ENCODE assay signal across 16 cellular contexts in genomic region chr1:200963076-200963475, GRCh38.
"Had no signal": no experiment of that assay in that cellular context is flagged by ENCODE, and none has a peak within 500 bp of the region (broad histone marks: within the 10 kb centered on the region; RNA-seq: fewer than 3 reads in every experiment).

No MANE protein-coding gene starts in this region.

- H2AFZ ChIP-seq: hepatocyte had no signal

- ATAC-seq: activated CD8-positive, alpha-beta T cell treated with anti-CD3 and anti-CD28 coated beads, Interleukin-2, amount 10 ng/mL, durations not matched to agents 7 days and 5 days; stimulated activated effector memory CD8-positive, alpha-beta T cell treated with anti-CD3 and anti-CD28 coated beads, Interleukin-12 subunit alpha, Interleukin-12 subunit beta, amount 100 ng/mL, for 72 hours had no signal

- H3K27ac ChIP-seq: esophagus muscularis mucosa, hepatocyte, thyroid gland had no signal

- H3K4me3 Mint-ChIP-seq: activated CD4-positive, alpha-beta T cell treated with anti-CD3 and anti-CD28 coated beads, Interleukin-2, amount 10 ng/mL, durations not matched to agents 24 days and 14 days; activated CD8-positive, alpha-beta T cell treated with anti-CD3 and anti-CD28 coated beads, Interleukin-2, amount 10 ng/mL, durations not matched to agents 7 days and 5 days; activated naive CD8-positive, alpha-beta T cell treated with anti-CD3 and anti-CD28 coated beads for 36 hours; activated T-cell treated with anti-CD3 and anti-CD28 coated beads, Interleukin-2, amount 50 U/mL, for 72 hours; neural crest cell; stimulated activated effector memory CD8-positive, alpha-beta T cell treated with anti-CD3 and anti-CD28 coated beads, Interleukin-12 subunit alpha, Interleukin-12 subunit beta, amount 100 ng/mL, for 72 hours had no signal

- H3K27me3 Mint-ChIP-seq: activated naive CD8-positive, alpha-beta T cell treated with anti-CD3 and anti-CD28 coated beads for 36 hours had no signal

- H3K9me3 Mint-ChIP-seq: activated CD4-positive, alpha-beta T cell treated with anti-CD3 and anti-CD28 coated beads, Interleukin-2, amount 10 ng/mL, durations not matched to agents 24 days and 14 days; activated naive CD8-positive, alpha-beta T cell treated with anti-CD3 and anti-CD28 coated beads for 36 hours; activated T-cell treated with anti-CD3 and anti-CD28 coated beads, Interleukin-2, amount 50 U/mL, for 72 hours; stimulated activated effector memory CD8-positive, alpha-beta T cell treated with anti-CD3 and anti-CD28 coated beads, Interleukin-12 subunit alpha, Interleukin-12 subunit beta, amount 100 ng/mL, for 72 hours had no signal

- H3K27me3 ChIP-seq: hepatocyte, thyroid gland had no signal

- H3K36me3 Mint-ChIP-seq: activated naive CD8-positive, alpha-beta T cell treated with anti-CD3 and anti-CD28 coated beads for 36 hours had no signal

- H3K9me3 ChIP-seq: esophagus muscularis mucosa, thyroid gland had no signal

- H3K4me3 ChIP-seq: esophagus muscularis mucosa, hepatocyte, thyroid gland had no signal

- H3K36me3 ChIP-seq: esophagus muscularis mucosa, thyroid gland had no signal

- DNase-seq: activated CD4-positive, alpha-beta T cell treated with anti-CD3 and anti-CD28 coated beads, Interleukin-2, amount 10 ng/mL, durations not matched to agents 24 days and 14 days; activated CD4-positive, CD25-positive, alpha-beta regulatory T cell; activated CD8-positive, alpha-beta memory T cell treated with anti-CD3 and anti-CD28 coated beads, Interleukin-2, amount 50 U/mL, for 4 hours; activated CD8-positive, alpha-beta T cell treated with anti-CD3 and anti-CD28 coated beads, Interleukin-2, amount 10 ng/mL, durations not matched to agents 7 days and 5 days; activated naive CD8-positive, alpha-beta T cell treated with anti-CD3 and anti-CD28 coated beads for 36 hours; activated T-cell treated with anti-CD3 and anti-CD28 coated beads, Interleukin-2, amount 50 U/mL, for 72 hours; anterior cingulate cortex; kidney glomerular epithelial cell; stimulated activated CD4-positive, alpha-beta T cell treated with anti-CD3 and anti-CD28 coated beads, Interleukin-12 subunit alpha, Interleukin-12 subunit beta, amount 100 ng/mL, for 4 hours; stimulated activated CD4-positive, alpha-beta T cell treated with anti-CD3 and anti-CD28 coated beads, Interleukin-2, amount 100 ng/mL, for 24 hours; SW 1271; thyroid gland had no signal

- H3K79me2 ChIP-seq: hepatocyte had no signal

- H3K4me1 Mint-ChIP-seq: activated CD4-positive, alpha-beta T cell treated with anti-CD3 and anti-CD28 coated beads, Interleukin-2, amount 10 ng/mL, durations not matched to agents 24 days and 14 days; activated naive CD8-positive, alpha-beta T cell treated with anti-CD3 and anti-CD28 coated beads for 36 hours had no signal

- H3K4me2 ChIP-seq: hepatocyte had no signal

- H3K27ac Mint-ChIP-seq: activated CD4-positive, alpha-beta T cell treated with anti-CD3 and anti-CD28 coated beads, Interleukin-2, amount 10 ng/mL, durations not matched to agents 24 days and 14 days; activated CD8-positive, alpha-beta T cell treated with anti-CD3 and anti-CD28 coated beads, Interleukin-2, amount 10 ng/mL, durations not matched to agents 7 days and 5 days; activated naive CD8-positive, alpha-beta T cell treated with anti-CD3 and anti-CD28 coated beads for 36 hours; activated T-cell treated with anti-CD3 and anti-CD28 coated beads, Interleukin-2, amount 50 U/mL, for 72 hours had no signal

- H3K4me1 ChIP-seq: esophagus muscularis mucosa, thyroid gland had no signal
